8 cellular contexts compared by ENCODE assay signal in genomic region chr11:45110562-45110961, GRCh38. TPM values are rescaled to one million over a fixed set of nuclear protein-coding genes. Genes with fewer than 3 reads are reported as not detected.
A peak's percentile ranks its signal among the peaks of the same experiment; 100 is the strongest.
DNase-seq lines count a peak whose midpoint lies in the region; ATAC-seq and TF ChIP-seq lines count a peak whose summit lies in the region.

No MANE protein-coding gene starts in this region.

- no peaks in the 10 kb centered on the region for H3K4me1 Mint-ChIP-seq in activated CD4-positive, alpha-beta memory T cell treated with anti-CD3 and anti-CD28 coated beads for 36 hours (ENCODE audit: low read depth)
- H3K4me1 Mint-ChIP-seq in activated CD4-positive, alpha-beta memory T cell treated with anti-CD3 and anti-CD28 coated beads, Interleukin-2, amount 10 ng/mL, durations not matched to agents 7 days and 5 days, result no peaks in the 10 kb centered on the region

- intact Hi-C loops in activated CD4-positive, alpha-beta memory T cell treated with anti-CD3 and anti-CD28 coated beads for 36 hours (cut with micrococcal nuclease), result loop anchor here (1.0 to 5.0 kb wide), 4 partner anchors 122 to 222 kb away; no protein-coding TSS in a partner anchor
- intact Hi-C loops in OCI-LY7 (cut with micrococcal nuclease; ENCODE audit: unreplicated experiment), result loop anchor here (1.0 to 5.0 kb wide), 3 partner anchors 52 to 222 kb away; no protein-coding TSS in a partner anchor

- H3K9me2 ChIP-seq in OCI-LY7 (ENCODE audit: insufficient read depth, low read length), result no peaks in the 10 kb centered on the region

- POLR2A ChIA-PET in activated CD4-positive, alpha-beta memory T cell treated with anti-CD3 and anti-CD28 coated beads for 36 hours (lab: Charles Lee), result no interaction called here
- POLR2A ChIA-PET in activated CD4-positive, alpha-beta memory T cell treated with anti-CD3 and anti-CD28 coated beads, Interleukin-2, amount 10 ng/mL, durations not matched to agents 7 days and 5 days (lab: Charles Lee), result no interaction called here
- POLR2A ChIA-PET in OCI-LY7 (lab: Charles Lee), result no interaction called here

- H3K4me3 ChIP-seq in OCI-LY7 (ENCODE audit: low read depth, low read length, poor library complexity, severe bottlenecking), result no peak overlapping the region
- no peak overlapping the region for H3K4me3 ChIP-seq in cardiac fibroblast (replicated peaks in 1 of 2; ENCODE audit: low read depth in 2 of 2, low read length in 2 of 2)

- no peaks in the 10 kb centered on the region for H3K4me1 ChIP-seq in OCI-LY7 (ENCODE audit: insufficient read depth, low read length, poor library complexity, severe bottlenecking)

- no peak overlapping the region for H3K4me2 ChIP-seq in OCI-LY7 (ENCODE audit: low read length)

- no peak overlapping the region for H2AFZ ChIP-seq in OCI-LY7 (ENCODE audit: low read length)

- H3K27ac ChIP-seq in OCI-LY7 (ENCODE audit: low read depth, low read length, poor library complexity, severe bottlenecking), result no peak overlapping the region

- no peaks in the 10 kb centered on the region for H3K36me3 Mint-ChIP-seq in activated CD4-positive, alpha-beta memory T cell treated with anti-CD3 and anti-CD28 coated beads for 36 hours
- no peaks in the 10 kb centered on the region for H3K36me3 Mint-ChIP-seq in activated CD4-positive, alpha-beta memory T cell treated with anti-CD3 and anti-CD28 coated beads, Interleukin-2, amount 10 ng/mL, durations not matched to agents 7 days and 5 days (ENCODE audit: low read depth)

- DNase-seq in activated CD4-positive, alpha-beta memory T cell treated with anti-CD3 and anti-CD28 coated beads for 36 hours, result peak; percentile 31
- DNase-seq in activated CD4-positive, alpha-beta memory T cell treated with anti-CD3 and anti-CD28 coated beads, Interleukin-2, amount 10 ng/mL, durations not matched to agents 7 days and 5 days, result no peak
- peak; percentile 69 for DNase-seq in HuH-7 (ENCODE audit: low spot score)
- DNase-seq in OCI-LY7 (ENCODE audit: low spot score), result peak; percentile 74
- peak; percentile 83 to 85 for DNase-seq in cardiac fibroblast (ENCODE audit: low read depth in 2 of 2)
- DNase-seq in kidney glomerular epithelial cell (lab: John Stamatoyannopoulos, UW), result peak; percentile 75
- peak; percentile 94 for DNase-seq in superior temporal gyrus (ENCODE audit: extremely low spot score)

- CTCF ChIA-PET in activated CD4-positive, alpha-beta memory T cell treated with anti-CD3 and anti-CD28 coated beads for 36 hours (lab: Charles Lee), result interaction anchor here (0.6 to 22.0 kb wide), 53 partner anchors 8 to 422 kb away, joined by 3 to 1143 read pairs (median 4); partner anchors contain the start of gene SYT13
- CTCF ChIA-PET in activated CD4-positive, alpha-beta memory T cell treated with anti-CD3 and anti-CD28 coated beads, Interleukin-2, amount 10 ng/mL, durations not matched to agents 7 days and 5 days (lab: Charles Lee), result interaction anchor here (0.6 to 3.7 kb wide), 31 partner anchors 8 to 693 kb away, joined by 3 to 47 read pairs (median 4); partner anchors contain the start of gene TP53I11
- CTCF ChIA-PET in OCI-LY7 (lab: Charles Lee; ENCODE audit: unreplicated experiment), result interaction anchor here (0.6 to 1.3 kb wide), 4 partner anchors 62 to 222 kb away, joined by 3 to 4 read pairs (median 3); no protein-coding TSS in a partner anchor

- no peak for ATAC-seq in HG02588 (IDR thresholded peaks at IDR 0.05; ENCODE audit: unreplicated experiment)

- H3K9me3 Mint-ChIP-seq in activated CD4-positive, alpha-beta memory T cell treated with anti-CD3 and anti-CD28 coated beads for 36 hours, result no peaks in the 10 kb centered on the region
- H3K9me3 Mint-ChIP-seq in activated CD4-positive, alpha-beta memory T cell treated with anti-CD3 and anti-CD28 coated beads, Interleukin-2, amount 10 ng/mL, durations not matched to agents 7 days and 5 days, result no peaks in the 10 kb centered on the region

- no peak overlapping the region for H3K27ac Mint-ChIP-seq in activated CD4-positive, alpha-beta memory T cell treated with anti-CD3 and anti-CD28 coated beads for 36 hours
- no peak overlapping the region for H3K27ac Mint-ChIP-seq in activated CD4-positive, alpha-beta memory T cell treated with anti-CD3 and anti-CD28 coated beads, Interleukin-2, amount 10 ng/mL, durations not matched to agents 7 days and 5 days

- no peaks in the 10 kb centered on the region for H3K79me2 ChIP-seq in OCI-LY7 (ENCODE audit: insufficient read depth, low read depth, low read length)

- H3K27me3 Mint-ChIP-seq in activated CD4-positive, alpha-beta memory T cell treated with anti-CD3 and anti-CD28 coated beads for 36 hours, result peaks cover 34% of the 10 kb centered on the region
- peaks cover 29% of the 10 kb centered on the region for H3K27me3 Mint-ChIP-seq in activated CD4-positive, alpha-beta memory T cell treated with anti-CD3 and anti-CD28 coated beads, Interleukin-2, amount 10 ng/mL, durations not matched to agents 7 days and 5 days

- BruUV-seq in OCI-LY7 (replicated peaks; lab: Mats Ljungman, UMichigan), result no TSS peak

- H4K20me1 ChIP-seq in OCI-LY7 (ENCODE audit: insufficient read depth, low read length), result no peaks in the 10 kb centered on the region

- TF ChIP-seq CTCF in OCI-LY7 (conservative IDR thresholded peaks at IDR 0.05; ENCODE audit: low read length) (peak; percentile 86), cardiac fibroblast (IDR thresholded peaks at IDR 0.05; ENCODE audit: low read depth, low read length) (peak; percentile 80)

- H3K4me3 Mint-ChIP-seq in activated CD4-positive, alpha-beta memory T cell treated with anti-CD3 and anti-CD28 coated beads for 36 hours, result no peak overlapping the region
- H3K4me3 Mint-ChIP-seq in activated CD4-positive, alpha-beta memory T cell treated with anti-CD3 and anti-CD28 coated beads, Interleukin-2, amount 10 ng/mL, durations not matched to agents 7 days and 5 days, result no peak overlapping the region

- H3K9me3 ChIP-seq in OCI-LY7 (ENCODE audit: low read length), result no peaks in the 10 kb centered on the region

- H3K36me3 ChIP-seq in OCI-LY7 (ENCODE audit: insufficient read depth, low read length), result no peaks in the 10 kb centered on the region

RNA-seq across cellular contexts. Expression of gene PRDM11, which starts 35.9 kb away (rescaled TPM):
- total RNA-seq in activated CD4-positive, alpha-beta memory T cell treated with anti-CD3 and anti-CD28 coated beads for 36 hours, result 1 to 10 TPM; 1.1 to 1.2 TPM
- total RNA-seq in activated CD4-positive, alpha-beta memory T cell treated with anti-CD3 and anti-CD28 coated beads, Interleukin-2, amount 10 ng/mL, durations not matched to agents 7 days and 5 days, result under 1 TPM; 0.78 to 0.85 TPM
- total RNA-seq in OCI-LY7 (2014; rRNA removed; shearing (Covaris generic)), result 2.2 and 4.5 TPM in 2 replicates
- 8.4 and 8.9 TPM in 2 replicates for total RNA-seq in OCI-LY7 (2022)
